In genomic region chr19:18834644-18834984, GRCh38 we compare ENCODE assay signal across 10 cellular contexts. TPM values are rescaled to one million over a fixed set of nuclear protein-coding genes. Genes with fewer than 3 reads are reported as not detected.
DNase-seq lines count a peak whose midpoint lies in the region; FAIRE-seq and TF ChIP-seq lines count a peak whose summit lies in the region.
"Had no signal": no experiment of that assay in that cellular context is flagged by ENCODE, and none has a peak within 500 bp of the region (broad histone marks: within the 10 kb centered on the region; RNA-seq: fewer than 3 reads in every experiment).

No MANE protein-coding gene starts in this region.

- no peak for FAIRE-seq in frontal cortex (lab: Jason Lieb, UNC)
- FAIRE-seq: colon had no signal

- TF ChIP-seq CTCF in DOHH2 (IDR thresholded peaks at IDR 0.05; ENCODE audit: low read depth, low read length, poor library complexity, severe bottlenecking) (no peak), PC-9 (conservative IDR thresholded peaks at IDR 0.05) (no peak), endothelial cell (IDR thresholded peaks at IDR 0.05; ENCODE audit: unreplicated experiment) (no peak), osteoblast (IDR thresholded peaks at IDR 0.05; ENCODE audit: extremely low read depth, low read depth, low read length) (no peak)

- H3K9me3 ChIP-seq in DOHH2 (ENCODE audit: control insufficient read depth, insufficient read depth, low read length) = no peaks in the 10 kb centered on the region
- H3K9me3 ChIP-seq in PC-9 (ENCODE audit: insufficient read depth, low read depth) = no peaks in the 10 kb centered on the region
- no peaks in the 10 kb centered on the region for H3K9me3 ChIP-seq in osteoblast (ENCODE audit: low read depth, low read length)

- POLR2A ChIA-PET in PC-9 (lab: Charles Lee; ENCODE audit: unreplicated experiment) = no interaction called here

- H3K27ac Mint-ChIP-seq in endothelial cell (ENCODE audit: unreplicated experiment) = no peak overlapping the region

- H3K27me3 Mint-ChIP-seq in endothelial cell (ENCODE audit: unreplicated experiment) = peaks cover 2% of the 10 kb centered on the region

- no TSS peak for BruUV-seq in PC-9 (replicated peaks; lab: Mats Ljungman, UMichigan)

- intact Hi-C loops in PC-9 (cut with micrococcal nuclease; ENCODE audit: unreplicated experiment) = loop anchor here (1.0 to 5.0 kb wide), 3 partner anchors 70 to 247 kb away; partner anchors contain the start of gene REX1BD

- peaks cover 72% of the 10 kb centered on the region for H3K36me3 ChIP-seq in DOHH2 (ENCODE audit: control insufficient read depth, low read length)
- H3K36me3 ChIP-seq in PC-9 (ENCODE audit: low read depth) = peaks cover 34% of the 10 kb centered on the region
- peaks cover 14% of the 10 kb centered on the region for H3K36me3 ChIP-seq in osteoblast (ENCODE audit: insufficient read depth, low read length)

- H3K4me3 ChIP-seq in DOHH2 (ENCODE audit: low read length) (peak overlapping the region; percentile 95), PC-9 (peak overlapping the region; percentile 95; the same call in 1 of the 2 replicates), osteoblast (ENCODE audit: insufficient read depth, low read length) (peak overlapping the region; percentile 78)
- H3K4me3 ChIP-seq: lung had no signal

- H3F3A ChIP-seq in DOHH2 (ENCODE audit: control insufficient read depth, insufficient read depth) (peaks cover 3% of the 10 kb centered on the region; the same call in 1 of the 2 replicates), PC-9 (ENCODE audit: insufficient read depth, low read depth) (peaks cover 8% of the 10 kb centered on the region; the same call in 1 of the 2 replicates)

- H3K9me3 Mint-ChIP-seq in endothelial cell (ENCODE audit: unreplicated experiment) = no peaks in the 10 kb centered on the region

- CTCF ChIA-PET in PC-9 (lab: Charles Lee) = no interaction called here

- H3K4me3 Mint-ChIP-seq in endothelial cell (ENCODE audit: unreplicated experiment) = peak overlapping the region; percentile 98

- peaks cover 27% of the 10 kb centered on the region for H3K4me1 Mint-ChIP-seq in endothelial cell (ENCODE audit: unreplicated experiment)

- peak overlapping the region; percentile 92 for H3K4me2 ChIP-seq in DOHH2 (ENCODE audit: low read length)
- H3K4me2 ChIP-seq in PC-9 = peak overlapping the region; percentile 100
- peak overlapping the region; percentile 95 for H3K4me2 ChIP-seq in osteoblast (ENCODE audit: insufficient read depth, low read length)

- H3K4me1 ChIP-seq in DOHH2 (ENCODE audit: control insufficient read depth, low read length) (peaks cover 52% of the 10 kb centered on the region), PC-9 (replicated peaks; ENCODE audit: insufficient read depth) (peaks cover 22% of the 10 kb centered on the region), osteoblast (ENCODE audit: insufficient read depth, low read length) (peaks cover 28% of the 10 kb centered on the region)

- no peaks in the 10 kb centered on the region for H3K27me3 ChIP-seq in DOHH2 (ENCODE audit: control insufficient read depth, low read length)
- no peaks in the 10 kb centered on the region for H3K27me3 ChIP-seq in PC-9 (ENCODE audit: insufficient read depth, low read depth)
- no peaks in the 10 kb centered on the region for H3K27me3 ChIP-seq in osteoblast (ENCODE audit: insufficient read depth, low read length)

- peaks cover 55% of the 10 kb centered on the region for H4K20me1 ChIP-seq in DOHH2 (ENCODE audit: control insufficient read depth, insufficient read depth, low read depth, low read length)
- peaks cover 72% of the 10 kb centered on the region for H4K20me1 ChIP-seq in PC-9 (ENCODE audit: insufficient read depth)
- peaks cover 66% of the 10 kb centered on the region for H4K20me1 ChIP-seq in osteoblast (ENCODE audit: insufficient read depth, low read length)

- DNase-seq in PC-9 (no peak), endothelial cell (ENCODE audit: low spot score) (no peak), osteoblast (ENCODE audit: insufficient read length, low spot score, missing footprints) (no peak), NCI-H1092 (lab: John Stamatoyannopoulos, UW) (no peak), NCI-H345 treated with DMSO at 0.1 percent for 48 hours (lab: John Stamatoyannopoulos, UW; ENCODE audit: unreplicated experiment) (no peak), frontal cortex (ENCODE audit: low spot score in 2 of 2) (no peak), SKM-1 (lab: John Stamatoyannopoulos, UW; ENCODE audit: unreplicated experiment) (no peak)

- peaks cover 82% of the 10 kb centered on the region for H3K79me2 ChIP-seq in DOHH2 (ENCODE audit: control insufficient read depth, low read length)
- H3K79me2 ChIP-seq in PC-9 (ENCODE audit: low read depth) = peaks cover 74% of the 10 kb centered on the region
- peaks cover 79% of the 10 kb centered on the region for H3K79me2 ChIP-seq in osteoblast (ENCODE audit: insufficient read depth, low read length)

- H3K27ac ChIP-seq in DOHH2 (ENCODE audit: low read depth, low read length) = no peak overlapping the region
- peak overlapping the region; percentile 3; the same call in 1 of the 2 replicates for H3K27ac ChIP-seq in PC-9
- H3K27ac ChIP-seq in osteoblast (ENCODE audit: low read depth, low read length) = peak overlapping the region; percentile 46

- H3K9me2 ChIP-seq in DOHH2 (replicated peaks; ENCODE audit: control insufficient read depth, low read length) = no peaks in the 10 kb centered on the region
- H3K9me2 ChIP-seq in PC-9 (ENCODE audit: insufficient read depth) = no peaks in the 10 kb centered on the region

- H2AFZ ChIP-seq in PC-9 (no peak overlapping the region), osteoblast (ENCODE audit: low read length) (no peak overlapping the region)

- H3K36me3 Mint-ChIP-seq in endothelial cell (ENCODE audit: low read depth, unreplicated experiment) = peaks cover 17% of the 10 kb centered on the region

RNA-seq across cellular contexts. Expression of gene UPF1, which starts 2.9 kb away (rescaled TPM):
- 78.8 and 93.0 TPM in 2 replicates for total RNA-seq in PC-9 (2021)
- total RNA-seq in endothelial cell (ENCODE audit: unreplicated experiment) = 69.8 TPM
- total RNA-seq in osteoblast = 36.6 and 41.0 TPM in 2 replicates
- total RNA-seq in frontal cortex = 38.3 TPM

RNA-seq across cellular contexts. Expression of gene COMP, which starts 43.5 kb away (rescaled TPM):
- total RNA-seq in PC-9 (2021) (not detected in 2 replicates), endothelial cell (ENCODE audit: unreplicated experiment) (not detected), osteoblast (12.4 and 14.8 TPM in 2 replicates), frontal cortex (not detected)

Comparison
In these comparisons a context has a peak if more than half of its experiments do, and no peak if none do; other contexts are left out.
1. RNA of gene COMP, which starts 43.5 kb away (total RNA-seq): 12.4 to 14.8 TPM in osteoblast; not detected in PC-9, not detected in endothelial cell (single experiment) and not detected in frontal cortex (single experiment); every median in the first group is over 10 times any median in the second.
2. Peak in every context shown above with its lines, with median percentiles within 50 percentile points of each other: H3K4me2 ChIP-seq and H3K4me3 ChIP-seq.